13 cellular contexts compared by ENCODE assay signal in the genomic region with DNA sequence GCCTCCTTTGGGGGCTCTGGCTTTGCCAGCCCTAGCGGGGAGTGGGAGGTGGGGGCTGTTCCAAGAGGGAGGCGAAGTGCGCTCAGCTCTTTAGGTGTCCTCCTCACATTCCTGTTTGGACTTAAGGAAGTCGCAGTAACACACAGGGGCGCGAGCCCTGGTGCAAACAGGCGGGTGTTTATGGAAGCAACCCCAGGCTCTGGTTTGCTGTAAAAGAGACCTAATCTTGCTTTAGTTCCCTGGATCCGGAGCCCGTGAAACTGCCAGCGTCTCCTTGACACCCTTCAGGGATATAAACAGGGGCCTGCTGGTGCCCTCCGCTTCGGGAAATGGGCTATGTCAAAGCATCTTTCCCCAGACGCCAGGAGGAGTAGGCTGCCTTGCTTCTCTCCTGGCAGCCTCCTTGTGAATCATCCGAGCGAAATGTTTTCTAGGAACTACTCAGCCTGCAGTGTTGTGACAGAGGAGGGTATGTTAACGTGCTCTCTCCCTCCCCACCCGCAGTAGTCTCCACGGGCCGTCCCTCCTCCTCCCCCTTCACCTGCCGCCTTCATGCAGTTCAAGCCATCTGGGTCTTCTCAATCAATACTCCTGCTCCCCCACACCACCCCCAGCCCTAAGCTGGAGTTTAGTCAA.
DNase-seq lines count a peak whose midpoint lies in the region; ATAC-seq and TF ChIP-seq lines count a peak whose summit lies in the region.
"Had no signal": no experiment of that assay in that cellular context is flagged by ENCODE, and none has a peak within 500 bp of the region (broad histone marks: within the 10 kb centered on the region; RNA-seq: fewer than 3 reads in every experiment).

No MANE protein-coding gene starts in this region.

- no peaks in the 10 kb centered on the region for H3K9me3 ChIP-seq in neural cell (ENCODE audit: low read length)
- no peaks in the 10 kb centered on the region for H3K9me3 ChIP-seq in colonic mucosa
- H3K9me3 ChIP-seq: BLaER1, left ventricle myocardium inferior had no signal

- H3K27ac ChIP-seq in neural cell (ENCODE audit: low read length) (peak overlapping the region; percentile 8), colonic mucosa (no peak overlapping the region)
- H3K27ac ChIP-seq: BLaER1, left ventricle myocardium inferior had no signal

- no peaks in the 10 kb centered on the region for H4K20me1 ChIP-seq in neural cell (ENCODE audit: insufficient read depth)
- H4K20me1 ChIP-seq: BLaER1 had no signal

- H3K27me3 ChIP-seq in neural cell (ENCODE audit: insufficient read depth, low read depth, low read length) = no peaks in the 10 kb centered on the region
- H3K27me3 ChIP-seq in colonic mucosa = peaks cover 3% of the 10 kb centered on the region
- H3K27me3 ChIP-seq: BLaER1 had no signal

- TF ChIP-seq CTCF in epithelial cell of proximal tubule (conservative IDR thresholded peaks at IDR 0.05; ENCODE audit: low read depth, low read length) (peak; percentile 33), neural cell (IDR thresholded peaks at IDR 0.05; ENCODE audit: poor library complexity, severe bottlenecking) (peak; percentile 24), colonic mucosa (IDR thresholded peaks at IDR 0.05) (no peak)

- no peaks in the 10 kb centered on the region for H3K4me1 ChIP-seq in colonic mucosa

- no peaks in the 10 kb centered on the region for H3K9me2 ChIP-seq in neural cell (ENCODE audit: insufficient read depth, low read length)

- ATAC-seq in GM19395 (IDR thresholded peaks at IDR 0.05; ENCODE audit: unreplicated experiment) = no peak

- peak; percentile 19 for TF ChIP-seq EP300 in neural cell (conservative IDR thresholded peaks at IDR 0.05; ENCODE audit: poor library complexity, severe bottlenecking)

- H3K9ac ChIP-seq in neural cell (ENCODE audit: low read length) = no peak overlapping the region
- H3K9ac ChIP-seq in colonic mucosa (ENCODE audit: low read depth in 2 of 2, low read length in 2 of 2) = no peak overlapping the region
- H3K9ac ChIP-seq: BLaER1 had no signal

- H2AFZ ChIP-seq in neural cell (ENCODE audit: low read depth, low read length) = no peak overlapping the region

- H3F3A ChIP-seq in neural cell (ENCODE audit: insufficient read depth, low read length, poor library complexity, severe bottlenecking) = no peaks in the 10 kb centered on the region

- TF ChIP-seq RAD21 in neural cell (conservative IDR thresholded peaks at IDR 0.05) = peak; percentile 47

- H3K4me3 ChIP-seq in epithelial cell of proximal tubule (ENCODE audit: low read depth, low read length) = no peak overlapping the region
- H3K4me3 ChIP-seq in neural cell (ENCODE audit: low read length) = peak overlapping the region; percentile 41
- no peak overlapping the region for H3K4me3 ChIP-seq in colonic mucosa
- H3K4me3 ChIP-seq: BLaER1, left ventricle myocardium inferior had no signal

- DNase-seq in AG08396 (ENCODE audit: low spot score) (peak; percentile 86), NCI-H2171 treated with DMSO at 0.1 percent for 48 hours (lab: John Stamatoyannopoulos, UW) (peak; percentile 78), epithelial cell of proximal tubule (ENCODE audit: low read depth) (no peak), T-helper 9 cell (no peak), colonic mucosa (no peak), cortex of kidney (lab: John Stamatoyannopoulos, UW) (no peak)
- DNase-seq: activated CD4-positive, alpha-beta T cell treated with anti-CD3 and anti-CD28 coated beads, Interleukin-2, amount 50 U/mL, for 48 hours; activated naive CD4-positive, alpha-beta T cell treated with anti-CD3 and anti-CD28 coated beads, Interleukin-2, amount 50 U/mL, for 16 hours; left ventricle myocardium inferior; SW 1271 had no signal

- H3K79me2 ChIP-seq in neural cell (replicated peaks; ENCODE audit: insufficient read depth, low read length) = no peaks in the 10 kb centered on the region

- H3K4me2 ChIP-seq in neural cell (ENCODE audit: low read length) = no peak overlapping the region
- H3K4me2 ChIP-seq: BLaER1 had no signal

- H3K36me3 ChIP-seq in neural cell (ENCODE audit: insufficient read depth, low read length) = no peaks in the 10 kb centered on the region
- H3K36me3 ChIP-seq in colonic mucosa = no peaks in the 10 kb centered on the region
- H3K36me3 ChIP-seq: BLaER1, left ventricle myocardium inferior had no signal

- intact Hi-C loops in colonic mucosa (cut with DNase I) = no loop called here

TF ChIP-seq in neural cell, 6 proteins besides CTCF, POLR2A, EP300 and RAD21:
- TF ChIP-seq MXI1 (conservative IDR thresholded peaks at IDR 0.05; ENCODE audit: poor library complexity, severe bottlenecking) (no peak), POLR2AphosphoS5 (IDR thresholded peaks at IDR 0.05) (peak; percentile 66), TAF1 (IDR thresholded peaks at IDR 0.05; ENCODE audit: low read depth) (peak; percentile 34), EZH2 (IDR thresholded peaks at IDR 0.05; ENCODE audit: borderline replicate concordance, insufficient read depth, low read length, poor library complexity, severe bottlenecking) (no peak), SMC3 (conservative IDR thresholded peaks at IDR 0.05; ENCODE audit: poor library complexity) (peak; percentile 22)
- TF ChIP-seq, protein P1, sequence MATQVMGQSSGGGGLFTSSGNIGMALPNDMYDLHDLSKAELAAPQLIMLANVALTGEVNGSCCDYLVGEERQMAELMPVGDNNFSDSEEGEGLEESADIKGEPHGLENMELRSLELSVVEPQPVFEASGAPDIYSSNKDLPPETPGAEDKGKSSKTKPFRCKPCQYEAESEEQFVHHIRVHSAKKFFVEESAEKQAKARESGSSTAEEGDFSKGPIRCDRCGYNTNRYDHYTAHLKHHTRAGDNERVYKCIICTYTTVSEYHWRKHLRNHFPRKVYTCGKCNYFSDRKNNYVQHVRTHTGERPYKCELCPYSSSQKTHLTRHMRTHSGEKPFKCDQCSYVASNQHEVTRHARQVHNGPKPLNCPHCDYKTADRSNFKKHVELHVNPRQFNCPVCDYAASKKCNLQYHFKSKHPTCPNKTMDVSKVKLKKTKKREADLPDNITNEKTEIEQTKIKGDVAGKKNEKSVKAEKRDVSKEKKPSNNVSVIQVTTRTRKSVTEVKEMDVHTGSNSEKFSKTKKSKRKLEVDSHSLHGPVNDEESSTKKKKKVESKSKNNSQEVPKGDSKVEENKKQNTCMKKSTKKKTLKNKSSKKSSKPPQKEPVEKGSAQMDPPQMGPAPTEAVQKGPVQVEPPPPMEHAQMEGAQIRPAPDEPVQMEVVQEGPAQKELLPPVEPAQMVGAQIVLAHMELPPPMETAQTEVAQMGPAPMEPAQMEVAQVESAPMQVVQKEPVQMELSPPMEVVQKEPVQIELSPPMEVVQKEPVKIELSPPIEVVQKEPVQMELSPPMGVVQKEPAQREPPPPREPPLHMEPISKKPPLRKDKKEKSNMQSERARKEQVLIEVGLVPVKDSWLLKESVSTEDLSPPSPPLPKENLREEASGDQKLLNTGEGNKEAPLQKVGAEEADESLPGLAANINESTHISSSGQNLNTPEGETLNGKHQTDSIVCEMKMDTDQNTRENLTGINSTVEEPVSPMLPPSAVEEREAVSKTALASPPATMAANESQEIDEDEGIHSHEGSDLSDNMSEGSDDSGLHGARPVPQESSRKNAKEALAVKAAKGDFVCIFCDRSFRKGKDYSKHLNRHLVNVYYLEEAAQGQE (IDR thresholded peaks at IDR 0.05; ENCODE audit: borderline replicate concordance) = peak; percentile 34

Comparison
In these comparisons a context has a peak if more than half of its experiments do, and no peak if none do; other contexts are left out.
1. DNase-seq: peak in AG08396 (single experiment) and NCI-H2171 treated with DMSO at 0.1 percent for 48 hours (single experiment); none in epithelial cell of proximal tubule (single experiment), T-helper 9 cell (single experiment), colonic mucosa (single experiment) and cortex of kidney (single experiment).